Comparison of ENCODE assay signal across 8 cellular contexts in the genomic region with DNA sequence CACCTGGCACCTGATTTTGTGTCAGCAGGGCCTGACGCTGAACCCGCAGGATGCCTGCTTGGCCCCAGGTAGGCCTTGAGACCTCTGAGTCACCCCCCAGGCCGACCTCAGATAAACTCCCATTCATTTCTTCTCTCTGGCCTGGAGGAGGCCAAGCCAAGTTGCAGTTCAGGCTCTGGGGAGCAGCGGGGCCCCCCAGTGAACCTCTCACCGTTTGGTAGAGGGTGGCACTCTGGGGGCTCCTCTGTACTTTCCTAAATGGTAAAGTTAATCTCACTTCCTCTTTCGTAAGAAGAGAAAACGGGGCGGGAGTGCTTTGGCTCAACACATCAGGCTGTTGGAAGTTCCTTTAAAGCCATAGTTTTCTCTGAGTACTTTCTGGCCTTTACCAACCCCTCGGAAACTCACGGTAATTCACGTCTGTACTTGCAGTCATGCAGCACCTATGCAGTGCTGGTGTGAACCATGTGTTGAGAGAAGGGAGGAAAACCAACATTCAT. TPM values are rescaled to one million over a fixed set of nuclear protein-coding genes. Genes with fewer than 3 reads are reported as not detected.
DNase-seq lines count a peak whose midpoint lies in the region; ATAC-seq, FAIRE-seq and TF ChIP-seq lines count a peak whose summit lies in the region.

No MANE protein-coding gene starts in this region.

- H3K4me3 ChIP-seq in Peyer's patch (no peak overlapping the region), lower lobe of right lung (peak overlapping the region; percentile 36)

- H3K9me3 Mint-ChIP-seq in activated CD8-positive, alpha-beta memory T cell treated with anti-CD3 and anti-CD28 coated beads, Interleukin-2, amount 10 ng/mL, durations not matched to agents 7 days and 5 days (ENCODE audit: low read depth) = no peaks in the 10 kb centered on the region

- no peaks in the 10 kb centered on the region for H3K36me3 ChIP-seq in Peyer's patch
- no peaks in the 10 kb centered on the region for H3K36me3 ChIP-seq in lower lobe of right lung

- CTCF ChIA-PET in activated CD8-positive, alpha-beta memory T cell treated with anti-CD3 and anti-CD28 coated beads, Interleukin-2, amount 10 ng/mL, durations not matched to agents 7 days and 5 days (lab: Charles Lee) = no interaction called here

- intact Hi-C loops in lower lobe of right lung (cut with DNase I) = no loop called here

- TF ChIP-seq CTCF in Peyer's patch (IDR thresholded peaks at IDR 0.05) (no peak), lower lobe of right lung (IDR thresholded peaks at IDR 0.05) (no peak)

- peaks cover 0 to 21% (median 14%) of the 10 kb centered on the region in 4 donors for H3K4me1 ChIP-seq in Peyer's patch
- peaks cover 51% of the 10 kb centered on the region for H3K4me1 ChIP-seq in lower lobe of right lung

- H3K4me1 Mint-ChIP-seq in activated CD8-positive, alpha-beta memory T cell treated with anti-CD3 and anti-CD28 coated beads, Interleukin-2, amount 10 ng/mL, durations not matched to agents 7 days and 5 days = no peaks in the 10 kb centered on the region

- FAIRE-seq in GM12891 (lab: Jason Lieb, UNC) = peak; percentile 87

- H3K36me3 Mint-ChIP-seq in activated CD8-positive, alpha-beta memory T cell treated with anti-CD3 and anti-CD28 coated beads, Interleukin-2, amount 10 ng/mL, durations not matched to agents 7 days and 5 days = no peaks in the 10 kb centered on the region

- H3K9me3 ChIP-seq in Peyer's patch (no peaks in the 10 kb centered on the region), lower lobe of right lung (no peaks in the 10 kb centered on the region)

- TF ChIP-seq POLR2A in GM12891 (IDR thresholded peaks at IDR 0.05; ENCODE audit: low read depth, low read length) = no peak
- TF ChIP-seq POLR2A in Peyer's patch (IDR thresholded peaks at IDR 0.05) = no peak

- H3K4me3 Mint-ChIP-seq in activated CD8-positive, alpha-beta memory T cell treated with anti-CD3 and anti-CD28 coated beads, Interleukin-2, amount 10 ng/mL, durations not matched to agents 7 days and 5 days = no peak overlapping the region

- peaks cover 64% of the 10 kb centered on the region for H3K27me3 Mint-ChIP-seq in activated CD8-positive, alpha-beta memory T cell treated with anti-CD3 and anti-CD28 coated beads, Interleukin-2, amount 10 ng/mL, durations not matched to agents 7 days and 5 days

- peak overlapping the region; percentile 47 to 86 (median 59) for H3K27ac ChIP-seq in Peyer's patch
- H3K27ac ChIP-seq in lower lobe of right lung = peak overlapping the region; percentile 73

- peak; percentile 59 for ATAC-seq in HG02571 (IDR thresholded peaks at IDR 0.05; ENCODE audit: unreplicated experiment)
- ATAC-seq in lower lobe of right lung = no peak
- ATAC-seq in activated CD8-positive, alpha-beta memory T cell treated with anti-CD3 and anti-CD28 coated beads, Interleukin-2, amount 10 ng/mL, durations not matched to agents 7 days and 5 days = no peak

- H3K27ac Mint-ChIP-seq in activated CD8-positive, alpha-beta memory T cell treated with anti-CD3 and anti-CD28 coated beads, Interleukin-2, amount 10 ng/mL, durations not matched to agents 7 days and 5 days = no peak overlapping the region

- no peaks in the 10 kb centered on the region for H3K27me3 ChIP-seq in Peyer's patch
- H3K27me3 ChIP-seq in lower lobe of right lung (ENCODE audit: low read depth) = peaks cover 29% of the 10 kb centered on the region

- DNase-seq in GM12891 (ENCODE audit: insufficient read length, low spot score) (peak; percentile 46), Peyer's patch (peak in 2 of 3 donors; percentile 76), lower lobe of right lung (no peak), NCI-H2029 treated with DMSO at 0.1 percent for 48 hours (lab: John Stamatoyannopoulos, UW) (no peak)
- DNase-seq in activated CD8-positive, alpha-beta memory T cell treated with anti-CD3 and anti-CD28 coated beads, Interleukin-2, amount 10 ng/mL, durations not matched to agents 7 days and 5 days = no peak
- DNase-seq in activated CD8-positive, alpha-beta memory T cell treated with anti-CD3 and anti-CD28 coated beads, Interleukin-2, amount 50 U/mL, for 4 hours = no peak
- no peak for DNase-seq in effector CD8-positive, alpha-beta T cell (lab: John Stamatoyannopoulos, UW)

TF ChIP-seq in GM12891, 5 proteins besides CTCF, POLR2A, EP300 and RAD21:
- TF ChIP-seq POU2F2 (IDR thresholded peaks at IDR 0.05; ENCODE audit: low read depth, low read length) (no peak), PAX5 (IDR thresholded peaks at IDR 0.05; ENCODE audit: insufficient read depth, low read length, severe bottlenecking) (no peak), POLR2AphosphoS5 (IDR thresholded peaks at IDR 0.05; ENCODE audit: low read depth, low read length) (no peak), TAF1 (IDR thresholded peaks at IDR 0.05; ENCODE audit: low read depth, low read length) (no peak), SPI1 (IDR thresholded peaks at IDR 0.05; ENCODE audit: low read depth, low read length) (peak; percentile 99)

RNA-seq across cellular contexts. Expression of gene SIRPA, which starts 2.8 kb away (rescaled TPM):
- polyA plus RNA-seq in GM12891 (2012; ENCODE audit: low read depth, missing spikeins) = 3.3 TPM
- total RNA-seq in Peyer's patch (10 to 100 TPM; 18.2 to 38.2 (median 26.3) TPM), lower lobe of right lung (130 TPM)
- not detected for total RNA-seq in activated CD8-positive, alpha-beta memory T cell treated with anti-CD3 and anti-CD28 coated beads, Interleukin-2, amount 10 ng/mL, durations not matched to agents 7 days and 5 days

Comparison
In these comparisons a context has a peak if more than half of its experiments do, and no peak if none do; other contexts are left out.
1. DNase-seq: peak in GM12891 (single experiment) and Peyer's patch (2 of 3); none in lower lobe of right lung (single experiment), activated CD8-positive, alpha-beta memory T cell treated with anti-CD3 and anti-CD28 coated beads, Interleukin-2, amount 10 ng/mL, durations not matched to agents 7 days and 5 days (single experiment), activated CD8-positive, alpha-beta memory T cell treated with anti-CD3 and anti-CD28 coated beads, Interleukin-2, amount 50 U/mL, for 4 hours (single experiment), effector CD8-positive, alpha-beta T cell (single experiment) and NCI-H2029 treated with DMSO at 0.1 percent for 48 hours (single experiment).
2. RNA of gene SIRPA, which starts 2.8 kb away (total RNA-seq): 130 TPM in lower lobe of right lung (single experiment) and 18.2 to 38.2 TPM in Peyer's patch; not detected in activated CD8-positive, alpha-beta memory T cell treated with anti-CD3 and anti-CD28 coated beads, Interleukin-2, amount 10 ng/mL, durations not matched to agents 7 days and 5 days; every median in the first group is over 10 times any median in the second.